ENCODE assay signal across 9 cellular contexts in the genomic region with DNA sequence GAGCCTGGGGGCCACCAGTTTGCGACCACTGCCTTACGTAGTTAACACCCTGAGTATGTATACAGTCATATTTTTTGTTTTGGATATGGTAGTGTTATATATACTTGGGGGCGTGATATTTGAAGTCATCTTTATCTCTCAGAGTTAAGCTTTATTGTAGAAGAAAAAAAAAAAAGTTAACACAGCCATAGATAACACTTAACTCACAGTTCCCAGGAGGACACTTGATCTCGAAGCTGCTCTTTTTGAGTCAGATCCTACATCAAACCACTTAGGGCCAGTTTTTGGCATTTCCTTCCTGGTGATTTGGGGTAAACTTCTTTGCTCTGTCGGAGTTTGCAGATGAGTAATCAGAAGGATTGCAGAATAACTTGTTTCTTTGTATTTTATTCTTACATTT. TPM values are rescaled to one million over a fixed set of nuclear protein-coding genes. Genes with fewer than 3 reads are reported as not detected.
DNase-seq lines count a peak whose midpoint lies in the region; ATAC-seq, FAIRE-seq and TF ChIP-seq lines count a peak whose summit lies in the region.
"Had no signal": no experiment of that assay in that cellular context is flagged by ENCODE, and none has a peak within 500 bp of the region (broad histone marks: within the 10 kb centered on the region; RNA-seq: fewer than 3 reads in every experiment).

No MANE protein-coding gene starts in this region.

- intact Hi-C loops in PC-9 (cut with micrococcal nuclease; ENCODE audit: unreplicated experiment): loop anchor here (1.0 to 10.0 kb wide), 3 partner anchors 17 to 385 kb away; no protein-coding TSS in a partner anchor
- intact Hi-C loops in endothelial cell of umbilical vein (cut with micrococcal nuclease): loop anchor here (1.0 to 10.0 kb wide), 6 partner anchors 12 to 403 kb away; a partner anchor contains a TSS

- H3K9me1 ChIP-seq in endothelial cell of umbilical vein (replicated peaks; ENCODE audit: control insufficient read depth, extremely low read depth, insufficient read depth, low read length): no peaks in the 10 kb centered on the region

- dilution Hi-C loops in endothelial cell of umbilical vein (cut with MboI; ENCODE audit: extremely low pct_ligation_motif_present, low sequenced_read_pairs): loop anchor here (25.0 kb wide), 1 partner anchor 332 kb away; a partner anchor contains a TSS

- TF ChIP-seq CTCF in PC-9 (conservative IDR thresholded peaks at IDR 0.05) (0 out of 2 replicates have a peak, but pooled peaks have one; percentile 20), endothelial cell of umbilical vein (IDR thresholded peaks at IDR 0.05; ENCODE audit: extremely low read depth in 1 of 2, insufficient read depth in 1 of 2, low read depth in 1 of 2, low read length in 2 of 2) (no peak), osteocyte (IDR thresholded peaks at IDR 0.05) (no peak)

- FAIRE-seq in endothelial cell of umbilical vein (lab: Jason Lieb, UNC): peak; percentile 43
- no peak for FAIRE-seq in urothelium cell line (lab: Jason Lieb, UNC)

- H3K27ac Mint-ChIP-seq in CD8-positive, alpha-beta memory T cell: peak overlapping the region in 4 of 8 donors; percentile 17 to 89 (median 52)
- H3K27ac Mint-ChIP-seq in osteocyte (ENCODE audit: unreplicated experiment): peak overlapping the region; percentile 99

- no peaks in the 10 kb centered on the region for H3K9me3 Mint-ChIP-seq in CD8-positive, alpha-beta memory T cell
- H3K9me3 Mint-ChIP-seq in osteocyte (ENCODE audit: unreplicated experiment): no peaks in the 10 kb centered on the region

- BruUV-seq in PC-9 (replicated peaks; lab: Mats Ljungman, UMichigan): no TSS peak
- no TSS peak for BruUV-seq in endothelial cell of umbilical vein (replicated peaks; lab: Mats Ljungman, UMichigan)

- no peaks in the 10 kb centered on the region for H3K27me3 ChIP-seq in CD8-positive, alpha-beta memory T cell (ENCODE audit: insufficient read depth, low read length, poor library complexity, severe bottlenecking)
- H3K27me3 ChIP-seq in PC-9 (ENCODE audit: insufficient read depth, low read depth): no peaks in the 10 kb centered on the region
- H3K27me3 ChIP-seq in endothelial cell of umbilical vein (ENCODE audit: control insufficient read depth in 2 of 2, insufficient read depth in 2 of 2, low read length in 2 of 2): no peaks in the 10 kb centered on the region

- H3K36me3 ChIP-seq in CD8-positive, alpha-beta memory T cell (ENCODE audit: insufficient read depth, low read length): no peaks in the 10 kb centered on the region
- peaks cover 35% of the 10 kb centered on the region for H3K36me3 ChIP-seq in PC-9 (ENCODE audit: low read depth)
- peaks cover 4 to 10% of the 10 kb centered on the region in 2 experiments for H3K36me3 ChIP-seq in endothelial cell of umbilical vein (ENCODE audit: control insufficient read depth in 2 of 2, extremely low read depth in 1 of 2, insufficient read depth in 2 of 2, low read length in 2 of 2)

- no peak for DNase-seq in CD8-positive, alpha-beta memory T cell
- DNase-seq in PC-9 (peak; percentile 33 to 91), endothelial cell of umbilical vein (ENCODE audit: low read depth, low spot score) (peak; percentile 42), osteocyte (ENCODE audit: extremely low spot score, unreplicated experiment) (no peak), urothelium cell line (ENCODE audit: low spot score) (no peak)
- DNase-seq: activated CD4-positive, CD25-positive, alpha-beta regulatory T cell treated with anti-CD3 and anti-CD28 coated beads, Interleukin-2, amount 50 U/mL, for 72 hours had no signal

- H2AFZ ChIP-seq in PC-9 (no peak overlapping the region), endothelial cell of umbilical vein (ENCODE audit: low read depth, low read length) (no peak overlapping the region)

- peak overlapping the region in 2 of 7 donors; percentile 62 to 76 for H3K4me3 Mint-ChIP-seq in CD8-positive, alpha-beta memory T cell
- peak overlapping the region; percentile 85 for H3K4me3 Mint-ChIP-seq in osteocyte (ENCODE audit: unreplicated experiment)

- H3K4me2 ChIP-seq in PC-9 (peak overlapping the region; percentile 90), endothelial cell of umbilical vein (ENCODE audit: insufficient read depth, low read length) (peak overlapping the region; percentile 94)

- TF ChIP-seq POLR2A in endothelial cell of umbilical vein (IDR thresholded peaks at IDR 0.05; ENCODE audit: low read depth, low read length) (peak; percentile 57), GM18505 (IDR thresholded peaks at IDR 0.05; ENCODE audit: borderline replicate concordance, extremely low read depth, insufficient read depth, insufficient read length) (no peak)

- H3F3A ChIP-seq in PC-9 (ENCODE audit: insufficient read depth, low read depth): peaks cover 75% of the 10 kb centered on the region

- peak overlapping the region; percentile 75 for H3K27ac ChIP-seq in CD8-positive, alpha-beta memory T cell (ENCODE audit: low read depth, low read length)
- H3K27ac ChIP-seq in PC-9 (peak overlapping the region; percentile 96), endothelial cell of umbilical vein (ENCODE audit: insufficient read depth, low read depth, low read length) (peak overlapping the region; percentile 85)

- H3K36me3 Mint-ChIP-seq in CD8-positive, alpha-beta memory T cell: peaks cover 0 to 5% (median 0%) of the 10 kb centered on the region in 3 donors
- H3K36me3 Mint-ChIP-seq in osteocyte (ENCODE audit: unreplicated experiment): peaks cover 16% of the 10 kb centered on the region

- H3K27me3 Mint-ChIP-seq in CD8-positive, alpha-beta memory T cell: peaks cover 6 to 26% of the 10 kb centered on the region in 2 donors
- H3K27me3 Mint-ChIP-seq in osteocyte (ENCODE audit: unreplicated experiment): no peaks in the 10 kb centered on the region

- no peaks in the 10 kb centered on the region for H3K9me3 ChIP-seq in CD8-positive, alpha-beta memory T cell (ENCODE audit: low read length)
- no peaks in the 10 kb centered on the region for H3K9me3 ChIP-seq in PC-9 (ENCODE audit: insufficient read depth, low read depth)
- H3K9me3 ChIP-seq in endothelial cell of umbilical vein (replicated peaks; ENCODE audit: control insufficient read depth, insufficient read depth, low read length): no peaks in the 10 kb centered on the region

- CTCF ChIA-PET in CD8-positive, alpha-beta memory T cell (lab: Charles Lee): no interaction called here
- CTCF ChIA-PET in PC-9 (lab: Charles Lee): interaction anchor here (0.6 to 1.3 kb wide), 8 partner anchors 9 to 274 kb away, joined by 3 to 23 read pairs (median 5); no protein-coding TSS in a partner anchor
- CTCF ChIA-PET in endothelial cell of umbilical vein (lab: Charles Lee): interaction anchor here (0.5 to 2.2 kb wide), 6 partner anchors 12 to 60 kb away, joined by 3 to 18 read pairs (median 7); no protein-coding TSS in a partner anchor

- peak overlapping the region; percentile 80 for H3K9ac ChIP-seq in endothelial cell of umbilical vein (replicated peaks; ENCODE audit: extremely low read depth, insufficient read depth, low read length)

- H3K79me2 ChIP-seq in PC-9 (ENCODE audit: low read depth) (peaks cover 81% of the 10 kb centered on the region), endothelial cell of umbilical vein (ENCODE audit: control insufficient read depth, insufficient read depth, low read length) (peaks cover 56% of the 10 kb centered on the region)

- ATAC-seq in HG03139 (IDR thresholded peaks at IDR 0.05; ENCODE audit: unreplicated experiment): no peak
- no peak for ATAC-seq in GM18505 (IDR thresholded peaks at IDR 0.05; ENCODE audit: unreplicated experiment)
- ATAC-seq in HG03045 (IDR thresholded peaks at IDR 0.05; ENCODE audit: unreplicated experiment): no peak

- peaks cover 19 to 30% (median 27%) of the 10 kb centered on the region in 3 donors for H3K4me1 Mint-ChIP-seq in CD8-positive, alpha-beta memory T cell
- H3K4me1 Mint-ChIP-seq in osteocyte (ENCODE audit: unreplicated experiment): peaks cover 59% of the 10 kb centered on the region

- POLR2A ChIA-PET in CD8-positive, alpha-beta memory T cell (lab: Charles Lee): no interaction called here
- POLR2A ChIA-PET in PC-9 (lab: Charles Lee; ENCODE audit: unreplicated experiment): interaction anchor here (0.5 to 1.4 kb wide), 10 partner anchors 8 to 401 kb away, joined by 3 to 21 read pairs (median 6); no protein-coding TSS in a partner anchor
- POLR2A ChIA-PET in endothelial cell of umbilical vein (lab: Charles Lee): interaction anchor here (0.6 kb wide), 1 partner anchor 448 kb away, joined by 3 read pairs; no protein-coding TSS in a partner anchor

- H3K4me3 ChIP-seq in CD8-positive, alpha-beta memory T cell (ENCODE audit: low read length): no peak overlapping the region
- H3K4me3 ChIP-seq in PC-9: peak overlapping the region; percentile 59
- H3K4me3 ChIP-seq in endothelial cell of umbilical vein (replicated peaks in 1 of 3; ENCODE audit: insufficient read depth in 1 of 3, low read depth in 1 of 3, low read length in 3 of 3): peak overlapping the region in 1 of 3 experiments; percentile 49

- H3K9me2 ChIP-seq in PC-9 (ENCODE audit: insufficient read depth): no peaks in the 10 kb centered on the region

- no peaks in the 10 kb centered on the region for H3K4me1 ChIP-seq in CD8-positive, alpha-beta memory T cell (ENCODE audit: insufficient read depth, low read length)
- H3K4me1 ChIP-seq in PC-9 (replicated peaks; ENCODE audit: insufficient read depth) (peaks cover 66% of the 10 kb centered on the region), endothelial cell of umbilical vein (ENCODE audit: control insufficient read depth, extremely low read depth, insufficient read depth, low read length) (peaks cover 49% of the 10 kb centered on the region)

- H4K20me1 ChIP-seq in PC-9 (ENCODE audit: insufficient read depth) (peaks cover 17% of the 10 kb centered on the region), endothelial cell of umbilical vein (replicated peaks; ENCODE audit: control insufficient read depth, extremely low read depth, insufficient read depth, low read length) (no peaks in the 10 kb centered on the region)

RNA-seq across cellular contexts. Expression of a gene that starts 5.8 kb away (rescaled TPM):
- total RNA-seq in CD8-positive, alpha-beta memory T cell: 10 to 100 TPM; 15.8 to 17.3 TPM
- polyA plus RNA-seq in CD8-positive, alpha-beta memory T cell: 0.89 TPM
- total RNA-seq in PC-9 (2021): 117 and 142 TPM in 2 replicates
- total RNA-seq in endothelial cell of umbilical vein: 40.8 and 43.2 TPM in 2 replicates
- polyA plus RNA-seq in endothelial cell of umbilical vein: 10.9 and 12.0 TPM in 2 replicates
- polyA plus RNA-seq in endothelial cell of umbilical vein (2011; cell fraction: cytosol; rRNA removed): 7.2 and 8.5 TPM in 2 replicates
- polyA plus RNA-seq in endothelial cell of umbilical vein (2011; cell fraction: nucleus; rRNA removed): 9.0 and 10.3 TPM in 2 replicates
- 11.4 and 11.9 TPM in 2 replicates for polyA plus RNA-seq in endothelial cell of umbilical vein (2012)
- polyA minus RNA-seq in endothelial cell of umbilical vein: 18.0 and 20.2 TPM in 2 replicates
- polyA minus RNA-seq in endothelial cell of umbilical vein (2011; cell fraction: cytosol; rRNA and poly(A)+ RNA removed): 34.2 TPM
- 15.6 and 27.4 TPM in 2 replicates for polyA minus RNA-seq in endothelial cell of umbilical vein (2011; cell fraction: nucleus; rRNA and poly(A)+ RNA removed)
- total RNA-seq in osteocyte: 56.1 and 57.9 TPM in 2 replicates

RNA-seq across cellular contexts. Expression of a gene that starts 48.5 kb away (rescaled TPM):
- not detected for total RNA-seq in CD8-positive, alpha-beta memory T cell
- polyA plus RNA-seq in CD8-positive, alpha-beta memory T cell: not detected
- total RNA-seq in PC-9 (2021) (36.6 and 45.2 TPM in 2 replicates), endothelial cell of umbilical vein (1.8 and 1.9 TPM in 2 replicates), osteocyte (not detected in 2 replicates)
- polyA plus RNA-seq in endothelial cell of umbilical vein: 2.8 and 4.2 TPM in 2 replicates
- polyA plus RNA-seq in endothelial cell of umbilical vein (2011; cell fraction: cytosol; rRNA removed): 1.1 and 1.2 TPM in 2 replicates
- 3.4 and 4.0 TPM in 2 replicates for polyA plus RNA-seq in endothelial cell of umbilical vein (2011; cell fraction: nucleus; rRNA removed)
- polyA plus RNA-seq in endothelial cell of umbilical vein (2012): 0.62 and 0.93 TPM in 2 replicates
- polyA minus RNA-seq in endothelial cell of umbilical vein: 3.9 and 4.9 TPM in 2 replicates
- not detected for polyA minus RNA-seq in endothelial cell of umbilical vein (2011; cell fraction: cytosol; rRNA and poly(A)+ RNA removed)
- 2.8 and 2.9 TPM in 2 replicates for polyA minus RNA-seq in endothelial cell of umbilical vein (2011; cell fraction: nucleus; rRNA and poly(A)+ RNA removed)

RNA-seq across cellular contexts. Expression of a gene that starts 52.1 kb away (rescaled TPM):
- total RNA-seq in CD8-positive, alpha-beta memory T cell: 10 to 100 TPM; 22.4 TPM
- polyA plus RNA-seq in CD8-positive, alpha-beta memory T cell: 13.2 TPM
- total RNA-seq in PC-9 (2021) (26.9 and 30.7 TPM in 2 replicates), endothelial cell of umbilical vein (22.1 and 24.2 TPM in 2 replicates), osteocyte (27.1 and 31.6 TPM in 2 replicates)
- 11.1 and 12.9 TPM in 2 replicates for polyA plus RNA-seq in endothelial cell of umbilical vein
- 18.0 and 23.7 TPM in 2 replicates for polyA plus RNA-seq in endothelial cell of umbilical vein (2011; cell fraction: cytosol; rRNA removed)
- 16.6 and 19.3 TPM in 2 replicates for polyA plus RNA-seq in endothelial cell of umbilical vein (2011; cell fraction: nucleus; rRNA removed)
- polyA plus RNA-seq in endothelial cell of umbilical vein (2012): 13.7 and 15.5 TPM in 2 replicates
- 15.0 and 18.4 TPM in 2 replicates for polyA minus RNA-seq in endothelial cell of umbilical vein
- 17.8 TPM for polyA minus RNA-seq in endothelial cell of umbilical vein (2011; cell fraction: cytosol; rRNA and poly(A)+ RNA removed)
- 17.6 and 24.2 TPM in 2 replicates for polyA minus RNA-seq in endothelial cell of umbilical vein (2011; cell fraction: nucleus; rRNA and poly(A)+ RNA removed)

Comparison
In these comparisons a context has a peak if more than half of its experiments do, and no peak if none do; other contexts are left out.
1. DNase-seq: peak in PC-9 (2 of 2) and endothelial cell of umbilical vein (single experiment); none in CD8-positive, alpha-beta memory T cell (0 of 5), osteocyte (single experiment) and urothelium cell line (single experiment).
2. RNA of a gene that starts 48.5 kb away (total RNA-seq): 36.6 to 45.2 TPM in PC-9; 1.8 to 1.9 TPM in endothelial cell of umbilical vein, not detected in osteocyte and not detected in CD8-positive, alpha-beta memory T cell; every median in the first group is over 10 times any median in the second.
3. Peak in every context shown above with its lines, with median percentiles within 50 percentile points of each other: H3K27ac ChIP-seq.